8 cellular contexts compared by ENCODE assay signal in genomic region chr16:56356276-56357241, GRCh38.
DNase-seq lines count a peak whose midpoint lies in the region; ATAC-seq and TF ChIP-seq lines count a peak whose summit lies in the region.

No MANE protein-coding gene starts in this region.

- TF ChIP-seq CTCF in AG09309 (IDR thresholded peaks at IDR 0.05; ENCODE audit: control insufficient read depth, insufficient read depth, low read depth, low read length, missing control alignments): peak; percentile 95

- H3K4me3 ChIP-seq in AG09309 (ENCODE audit: control insufficient read depth, low read depth, low read length) (peak overlapping the region; percentile 53), mucosa of rectum (ENCODE audit: low read length in 2 of 2) (peak overlapping the region; percentile 68 to 71)

- peak overlapping the region; percentile 38 to 66 for H3K9ac ChIP-seq in mucosa of rectum (ENCODE audit: low read depth in 1 of 2, low read length in 2 of 2)

- peak; percentile 37 for DNase-seq in AG09309 (ENCODE audit: low read depth)
- DNase-seq in NOMO-1 treated with dmso at 0.1 percent for 144 hours (lab: John Stamatoyannopoulos, UW; ENCODE audit: unreplicated experiment): peak; percentile 92
- DNase-seq in activated T-cell treated with anti-CD3 and anti-CD28 coated beads, Interleukin-2, amount 50 U/mL, for 24 hours: peak; percentile 63
- peak; percentile 24 for DNase-seq in stimulated activated CD8-positive, alpha-beta memory T cell treated with anti-CD3 and anti-CD28 coated beads, Interleukin-7, amount 100 ng/mL, for 24 hours (ENCODE audit: low read depth)

- H3K4me1 Mint-ChIP-seq in activated T-cell treated with anti-CD3 and anti-CD28 coated beads, Interleukin-2, amount 50 U/mL, for 24 hours (ENCODE audit: low read depth): peaks cover 40% of the 10 kb centered on the region

- peak overlapping the region; percentile 97 for H3K27ac Mint-ChIP-seq in activated T-cell treated with anti-CD3 and anti-CD28 coated beads, Interleukin-2, amount 50 U/mL, for 24 hours

- peak; percentile 90 for ATAC-seq in GM18907 (IDR thresholded peaks at IDR 0.05; ENCODE audit: unreplicated experiment)
- peak; percentile 90 for ATAC-seq in HG03139 (IDR thresholded peaks at IDR 0.05; ENCODE audit: unreplicated experiment)
- ATAC-seq in esophagus mucosa: peak; percentile 81

- peaks cover 3 to 6% of the 10 kb centered on the region in 2 donors for H3K4me1 ChIP-seq in mucosa of rectum (ENCODE audit: control insufficient read depth in 2 of 2, insufficient read depth in 2 of 2, low read length in 2 of 2)

- no peaks in the 10 kb centered on the region for H3K9me3 Mint-ChIP-seq in activated T-cell treated with anti-CD3 and anti-CD28 coated beads, Interleukin-2, amount 50 U/mL, for 24 hours

- H3K9me3 ChIP-seq in mucosa of rectum (ENCODE audit: control insufficient read depth in 2 of 2, low read length in 2 of 2): no peaks in the 10 kb centered on the region

- H3K4me3 Mint-ChIP-seq in activated T-cell treated with anti-CD3 and anti-CD28 coated beads, Interleukin-2, amount 50 U/mL, for 24 hours: peak overlapping the region; percentile 84

- H3K36me3 Mint-ChIP-seq in activated T-cell treated with anti-CD3 and anti-CD28 coated beads, Interleukin-2, amount 50 U/mL, for 24 hours (ENCODE audit: low read depth): peaks cover 18% of the 10 kb centered on the region

- no peaks in the 10 kb centered on the region for H3K27me3 ChIP-seq in mucosa of rectum (ENCODE audit: control insufficient read depth in 2 of 2, insufficient read depth in 2 of 2, low read length in 2 of 2)

- no peaks in the 10 kb centered on the region for H3K27me3 Mint-ChIP-seq in activated T-cell treated with anti-CD3 and anti-CD28 coated beads, Interleukin-2, amount 50 U/mL, for 24 hours

- H3K27ac ChIP-seq in mucosa of rectum (ENCODE audit: low read depth in 2 of 2, low read length in 2 of 2): peak overlapping the region in 1 of 2 donors; percentile 3

- no peaks in the 10 kb centered on the region for H3K36me3 ChIP-seq in mucosa of rectum (ENCODE audit: control insufficient read depth in 2 of 2, insufficient read depth in 2 of 2, low read length in 2 of 2)

Comparison
In these comparisons a context has a peak if more than half of its experiments do, and no peak if none do; other contexts are left out.
1. DNase-seq: peak in every context shown above with its lines; median percentile 92 in NOMO-1 treated with dmso at 0.1 percent for 144 hours; 63 in activated T-cell treated with anti-CD3 and anti-CD28 coated beads, Interleukin-2, amount 50 U/mL, for 24 hours; 37 in AG09309; 24 in stimulated activated CD8-positive, alpha-beta memory T cell treated with anti-CD3 and anti-CD28 coated beads, Interleukin-7, amount 100 ng/mL, for 24 hours.